ENCODE assay signal across 1 cellular context in the genomic region with DNA sequence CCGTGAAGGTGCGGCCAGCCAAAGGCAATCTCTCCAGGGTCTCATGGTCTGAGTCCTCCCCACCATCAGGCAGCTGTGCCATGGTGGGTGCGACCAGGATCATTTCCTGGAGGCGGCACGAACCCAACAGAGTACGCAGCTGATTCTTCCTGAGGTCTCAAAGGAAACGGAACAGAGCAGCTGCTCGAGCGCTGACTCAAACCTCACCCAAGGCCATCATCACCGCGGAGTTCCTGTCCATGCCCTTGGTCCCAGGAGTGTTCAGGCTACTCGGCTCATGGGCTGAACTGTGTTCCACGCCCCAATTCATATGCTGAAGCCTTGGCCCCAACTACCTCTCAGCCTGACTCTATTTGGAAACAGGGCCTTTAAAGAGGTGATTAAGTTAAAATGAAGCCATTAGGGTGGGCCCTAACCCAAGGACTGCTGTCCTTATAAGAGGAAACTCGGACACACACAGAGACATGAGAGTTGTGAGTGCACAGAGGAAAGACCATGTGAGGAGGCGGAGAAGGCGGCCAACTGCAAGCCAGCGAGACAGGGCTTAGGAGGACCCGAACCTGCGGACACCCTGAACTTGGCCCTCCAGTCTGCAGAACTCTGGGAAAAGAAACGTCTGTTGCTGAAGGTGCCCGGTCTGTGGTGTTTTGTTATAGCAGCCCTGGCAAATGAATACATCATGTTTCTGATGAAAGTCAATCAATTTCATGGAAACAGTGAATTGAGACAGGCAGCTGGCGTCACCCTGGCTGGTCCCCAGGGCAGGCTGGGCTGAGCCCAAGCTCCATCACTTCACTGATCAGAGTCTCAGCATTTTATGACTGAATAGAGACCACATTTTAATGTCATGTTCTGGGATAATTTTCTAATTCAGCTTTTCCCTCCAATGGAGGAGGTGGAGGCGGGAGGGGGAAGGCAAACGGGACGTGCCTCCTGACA.
TF ChIP-seq lines count a peak whose summit lies in the region.

No MANE protein-coding gene starts in this region.

TF ChIP-seq in HepG2, 621 proteins besides CTCF, POLR2A, EP300 and RAD21 (continued from another document and continues in another):
- TF ChIP-seq, protein P1, sequence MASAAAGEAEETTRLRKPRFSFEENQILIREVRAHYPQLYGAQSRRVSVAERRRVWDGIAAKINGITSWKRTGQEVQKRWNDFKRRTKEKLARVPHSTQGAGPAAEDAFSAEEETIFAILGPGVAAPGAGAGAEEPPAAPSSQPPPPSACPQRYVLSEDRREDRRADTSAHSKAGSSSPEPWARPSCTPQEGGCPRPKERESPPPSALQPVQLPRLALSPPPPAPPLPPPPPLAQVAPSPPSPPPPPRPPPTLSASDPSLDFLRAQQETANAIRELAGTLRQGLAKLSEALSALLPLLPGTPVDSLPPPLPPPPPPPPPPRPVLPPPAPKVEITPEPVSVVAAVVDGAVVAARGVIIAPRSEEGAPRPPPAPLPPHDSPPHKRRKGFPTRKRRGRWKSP (CRISPR knock-in tag; IDR thresholded peaks at IDR 0.05), result no peak
- TF ChIP-seq ZNF790 (CRISPR knock-in tag; IDR thresholded peaks at IDR 0.05; ENCODE audit: borderline replicate concordance) (no peak), ZMYM3 (CRISPR knock-in tag; IDR thresholded peaks at IDR 0.05) (peak; percentile 55; the same call in 1 of the 2 replicates), ZNF776 (CRISPR knock-in tag; IDR thresholded peaks at IDR 0.05) (no peak), ZFP37 (CRISPR knock-in tag; IDR thresholded peaks at IDR 0.05; ENCODE audit: borderline replicate concordance) (no peak), ELF1 (CRISPR knock-in tag; IDR thresholded peaks at IDR 0.05) (peak; percentile 58; the same call in 1 of the 2 replicates), NR2F1 (CRISPR knock-in tag; IDR thresholded peaks at IDR 0.05) (no peak), ZKSCAN1 (IDR thresholded peaks at IDR 0.05; ENCODE audit: low read length) (no peak), ZNF224 (CRISPR knock-in tag; IDR thresholded peaks at IDR 0.05) (no peak), BRD4 (CRISPR knock-in tag; IDR thresholded peaks at IDR 0.05) (no peak), KLF16 (CRISPR knock-in tag; IDR thresholded peaks at IDR 0.05) (0 out of 4 replicates have a peak, but pooled peaks of 1 of the 2 experiments have one; percentile 28), HMG20B (CRISPR knock-in tag; conservative IDR thresholded peaks at IDR 0.05) (no peak), HOXA3 (CRISPR knock-in tag; IDR thresholded peaks at IDR 0.05) (peak; percentile 73), SCMH1 (CRISPR knock-in tag; IDR thresholded peaks at IDR 0.05; ENCODE audit: borderline replicate concordance) (no peak), TCF7 (IDR thresholded peaks at IDR 0.05; ENCODE audit: low read depth) (no peak), ZNF432 (CRISPR knock-in tag; IDR thresholded peaks at IDR 0.05; ENCODE audit: borderline replicate concordance) (no peak), RBFOX2 (IDR thresholded peaks at IDR 0.05; ENCODE audit: low read depth, low read length) (no peak), SIN3A (IDR thresholded peaks at IDR 0.05; ENCODE audit: borderline replicate concordance, low read depth, low read length) (no peak), SNAPC4 (CRISPR knock-in tag; IDR thresholded peaks at IDR 0.05) (no peak), SALL2 (CRISPR knock-in tag; IDR thresholded peaks at IDR 0.05) (no peak), ZNF766 (CRISPR knock-in tag; IDR thresholded peaks at IDR 0.05; ENCODE audit: borderline replicate concordance) (no peak), CEBPZ (IDR thresholded peaks at IDR 0.05; ENCODE audit: low read length) (no peak), NFYC (CRISPR knock-in tag; IDR thresholded peaks at IDR 0.05) (no peak), PPARG (CRISPR knock-in tag; conservative IDR thresholded peaks at IDR 0.05) (peak; percentile 47; the same call in 1 of the 2 replicates), MATR3 (CRISPR knock-in tag; IDR thresholded peaks at IDR 0.05) (no peak), ZNF138 (CRISPR knock-in tag; IDR thresholded peaks at IDR 0.05; ENCODE audit: low read depth) (no peak), HNF4G (IDR thresholded peaks at IDR 0.05; ENCODE audit: borderline replicate concordance, low read depth, low read length) (no peak), HNF4G (CRISPR knock-in tag; IDR thresholded peaks at IDR 0.05; ENCODE audit: borderline replicate concordance, low read depth) (no peak), ZNF619 (CRISPR knock-in tag; IDR thresholded peaks at IDR 0.05) (no peak), ZNF770 (CRISPR knock-in tag; IDR thresholded peaks at IDR 0.05) (0 out of 2 replicates have a peak, but pooled peaks have one; percentile 3), KDM4B (CRISPR knock-in tag; IDR thresholded peaks at IDR 0.05) (no peak), ARNT (IDR thresholded peaks at IDR 0.05) (no peak), MAZ (IDR thresholded peaks at IDR 0.05; ENCODE audit: borderline replicate concordance, low read depth, low read length) (no peak), MAZ (CRISPR knock-in tag; IDR thresholded peaks at IDR 0.05; ENCODE audit: low read depth) (peak; percentile 41; the same call in 1 of the 2 replicates), SRSF1 (optimal IDR thresholded peaks at IDR 0.05; ENCODE audit: low read depth, low read length) (no peak), SPEN (CRISPR knock-in tag; IDR thresholded peaks at IDR 0.05; ENCODE audit: low read depth) (peak; percentile 46; the same call in 1 of the 2 replicates), SUZ12 (IDR thresholded peaks at IDR 0.05; ENCODE audit: low read depth, low read length) (no peak), PLRG1 (conservative IDR thresholded peaks at IDR 0.05) (no peak), BORCS8-MEF2B (CRISPR knock-in tag; IDR thresholded peaks at IDR 0.05) (0 out of 2 replicates have a peak, but pooled peaks have one; percentile 68), ZNF430 (CRISPR knock-in tag; IDR thresholded peaks at IDR 0.05) (0 out of 2 replicates have a peak, but pooled peaks have one; percentile 37), ZFP41 (CRISPR knock-in tag; IDR thresholded peaks at IDR 0.05; ENCODE audit: borderline replicate concordance) (no peak)
- TF ChIP-seq, protein P2, sequence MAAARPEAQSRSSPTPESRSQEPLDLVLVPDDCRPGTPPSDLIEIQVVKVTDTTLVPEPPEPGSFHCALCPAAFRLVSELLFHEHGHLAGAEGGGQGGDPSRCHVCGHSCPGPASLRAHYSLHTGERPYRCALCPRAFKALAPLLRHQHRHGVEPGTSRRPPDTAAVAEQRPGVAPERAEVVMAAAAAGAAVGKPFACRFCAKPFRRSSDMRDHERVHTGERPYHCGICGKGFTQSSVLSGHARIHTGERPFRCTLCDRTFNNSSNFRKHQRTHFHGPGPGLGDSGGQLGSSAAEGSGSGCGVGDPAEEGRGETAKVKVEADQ (CRISPR knock-in tag; IDR thresholded peaks at IDR 0.05; ENCODE audit: borderline replicate concordance), result no peak
- TF ChIP-seq, protein P3, sequence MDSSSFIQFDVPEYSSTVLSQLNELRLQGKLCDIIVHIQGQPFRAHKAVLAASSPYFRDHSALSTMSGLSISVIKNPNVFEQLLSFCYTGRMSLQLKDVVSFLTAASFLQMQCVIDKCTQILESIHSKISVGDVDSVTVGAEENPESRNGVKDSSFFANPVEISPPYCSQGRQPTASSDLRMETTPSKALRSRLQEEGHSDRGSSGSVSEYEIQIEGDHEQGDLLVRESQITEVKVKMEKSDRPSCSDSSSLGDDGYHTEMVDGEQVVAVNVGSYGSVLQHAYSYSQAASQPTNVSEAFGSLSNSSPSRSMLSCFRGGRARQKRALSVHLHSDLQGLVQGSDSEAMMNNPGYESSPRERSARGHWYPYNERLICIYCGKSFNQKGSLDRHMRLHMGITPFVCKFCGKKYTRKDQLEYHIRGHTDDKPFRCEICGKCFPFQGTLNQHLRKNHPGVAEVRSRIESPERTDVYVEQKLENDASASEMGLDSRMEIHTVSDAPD (CRISPR knock-in tag; IDR thresholded peaks at IDR 0.05), result no peak
- TF ChIP-seq, protein P4, sequence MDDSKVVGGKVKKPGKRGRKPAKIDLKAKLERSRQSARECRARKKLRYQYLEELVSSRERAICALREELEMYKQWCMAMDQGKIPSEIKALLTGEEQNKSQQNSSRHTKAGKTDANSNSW (CRISPR knock-in tag; IDR thresholded peaks at IDR 0.05; ENCODE audit: borderline replicate concordance), result no peak
- TF ChIP-seq, protein P5, sequence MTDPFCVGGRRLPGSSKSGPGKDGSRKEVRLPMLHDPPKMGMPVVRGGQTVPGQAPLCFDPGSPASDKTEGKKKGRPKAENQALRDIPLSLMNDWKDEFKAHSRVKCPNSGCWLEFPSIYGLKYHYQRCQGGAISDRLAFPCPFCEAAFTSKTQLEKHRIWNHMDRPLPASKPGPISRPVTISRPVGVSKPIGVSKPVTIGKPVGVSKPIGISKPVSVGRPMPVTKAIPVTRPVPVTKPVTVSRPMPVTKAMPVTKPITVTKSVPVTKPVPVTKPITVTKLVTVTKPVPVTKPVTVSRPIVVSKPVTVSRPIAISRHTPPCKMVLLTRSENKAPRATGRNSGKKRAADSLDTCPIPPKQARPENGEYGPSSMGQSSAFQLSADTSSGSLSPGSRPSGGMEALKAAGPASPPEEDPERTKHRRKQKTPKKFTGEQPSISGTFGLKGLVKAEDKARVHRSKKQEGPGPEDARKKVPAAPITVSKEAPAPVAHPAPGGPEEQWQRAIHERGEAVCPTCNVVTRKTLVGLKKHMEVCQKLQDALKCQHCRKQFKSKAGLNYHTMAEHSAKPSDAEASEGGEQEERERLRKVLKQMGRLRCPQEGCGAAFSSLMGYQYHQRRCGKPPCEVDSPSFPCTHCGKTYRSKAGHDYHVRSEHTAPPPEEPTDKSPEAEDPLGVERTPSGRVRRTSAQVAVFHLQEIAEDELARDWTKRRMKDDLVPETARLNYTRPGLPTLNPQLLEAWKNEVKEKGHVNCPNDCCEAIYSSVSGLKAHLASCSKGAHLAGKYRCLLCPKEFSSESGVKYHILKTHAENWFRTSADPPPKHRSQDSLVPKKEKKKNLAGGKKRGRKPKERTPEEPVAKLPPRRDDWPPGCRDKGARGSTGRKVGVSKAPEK (CRISPR knock-in tag; IDR thresholded peaks at IDR 0.05; ENCODE audit: borderline replicate concordance), result 0 out of 2 replicates have a peak, but pooled peaks have one; percentile 74
